Comparison of ENCODE assay signal across 20 cellular contexts in the genomic region with DNA sequence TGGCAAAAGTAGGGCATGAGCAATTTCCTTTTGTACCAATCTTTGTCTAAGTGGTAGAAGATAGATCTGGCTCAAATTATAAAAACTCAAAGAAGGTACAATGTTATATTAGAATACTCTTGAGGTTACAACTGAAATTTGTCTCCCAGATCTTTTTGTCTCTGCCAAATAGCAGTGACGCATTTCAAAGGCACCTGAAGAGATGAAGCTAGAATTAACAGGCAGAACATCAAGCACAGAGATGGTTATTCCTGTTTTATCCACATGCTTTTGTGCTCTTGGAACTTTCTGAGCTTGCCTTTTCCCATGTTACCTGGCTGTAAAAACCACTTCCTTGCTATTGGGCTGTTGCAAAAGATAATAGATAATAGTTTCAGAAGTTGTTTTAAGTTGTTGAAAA.
DNase-seq lines count a peak whose midpoint lies in the region; ATAC-seq, FAIRE-seq and TF ChIP-seq lines count a peak whose summit lies in the region.
"Had no signal": no experiment of that assay in that cellular context is flagged by ENCODE, and none has a peak within 500 bp of the region (broad histone marks: within the 10 kb centered on the region; RNA-seq: fewer than 3 reads in every experiment).

No MANE protein-coding gene starts in this region.

- no peaks in the 10 kb centered on the region for H3K36me3 Mint-ChIP-seq in astrocyte (ENCODE audit: low read depth, unreplicated experiment)
- H3K36me3 Mint-ChIP-seq in effector memory CD8-positive, alpha-beta T cell (ENCODE audit: insufficient read depth), result peaks cover 4% of the 10 kb centered on the region
- H3K36me3 Mint-ChIP-seq: CD8-positive, alpha-beta memory T cell had no signal

- H3K14ac ChIP-seq in trophoblast cell (ENCODE audit: low read length), result no peak overlapping the region

- H2AFZ ChIP-seq in HCT116 (ENCODE audit: low read depth, low read length, poor library complexity, severe bottlenecking) (no peak overlapping the region), astrocyte (ENCODE audit: low read depth, low read length) (no peak overlapping the region), trophoblast cell (ENCODE audit: insufficient read depth, low read length, poor library complexity) (no peak overlapping the region)

- H4K8ac ChIP-seq in trophoblast cell (ENCODE audit: low read depth, low read length), result no peak overlapping the region

- H3K4me2 ChIP-seq in HCT116 (ENCODE audit: low read length), result peak overlapping the region; percentile 80
- H3K4me2 ChIP-seq in astrocyte (ENCODE audit: low read length), result peak overlapping the region; percentile 20
- no peak overlapping the region for H3K4me2 ChIP-seq in trophoblast cell (ENCODE audit: low read length)

- no peaks in the 10 kb centered on the region for H3K9me3 ChIP-seq in HCT116 (ENCODE audit: control insufficient read depth in 1 of 2, insufficient read depth in 1 of 2, low read depth in 1 of 2, low read length in 2 of 2)
- H3K9me3 ChIP-seq in astrocyte (ENCODE audit: insufficient read depth, low read depth, low read length), result no peaks in the 10 kb centered on the region
- H3K9me3 ChIP-seq in gastroesophageal sphincter, result no peaks in the 10 kb centered on the region
- no peaks in the 10 kb centered on the region for H3K9me3 ChIP-seq in trophoblast cell (ENCODE audit: insufficient read depth, low read depth, low read length)

- TSS peak; percentile 34 for BruUV-seq in HCT116 (replicated peaks; lab: Mats Ljungman, UMichigan)

- H4K20me1 ChIP-seq in HCT116 (ENCODE audit: insufficient read depth) (no peaks in the 10 kb centered on the region), astrocyte (ENCODE audit: insufficient read depth, low read length) (no peaks in the 10 kb centered on the region)

- no peak overlapping the region for H3K4me3 Mint-ChIP-seq in astrocyte (ENCODE audit: unreplicated experiment)
- H3K4me3 Mint-ChIP-seq in effector memory CD8-positive, alpha-beta T cell, result no peak overlapping the region
- H3K4me3 Mint-ChIP-seq: CD8-positive, alpha-beta memory T cell had no signal

- H2AK5ac ChIP-seq in trophoblast cell (ENCODE audit: low read length), result no peak overlapping the region

- no peaks in the 10 kb centered on the region for H3K79me2 ChIP-seq in HCT116 (ENCODE audit: insufficient read depth, low read length)
- no peaks in the 10 kb centered on the region for H3K79me2 ChIP-seq in astrocyte (ENCODE audit: insufficient read depth, low read length)
- H3K79me2 ChIP-seq in trophoblast cell (ENCODE audit: control insufficient read depth, insufficient read depth, low read length, poor library complexity), result peaks cover 2% of the 10 kb centered on the region

- H3K18ac ChIP-seq in trophoblast cell (ENCODE audit: low read length), result no peak overlapping the region

- H2BK12ac ChIP-seq in trophoblast cell (ENCODE audit: low read length), result no peak overlapping the region

- no peak for FAIRE-seq in astrocyte (lab: Jason Lieb, UNC)

- H3K36me3 ChIP-seq in HCT116 (ENCODE audit: control insufficient read depth in 1 of 2, insufficient read depth in 2 of 2, low read length in 2 of 2), result 0 out of 4 replicates have a peak, but pooled peaks cover 0 to 4% of the 10 kb centered on the region in 2 experiments
- H3K36me3 ChIP-seq in astrocyte (ENCODE audit: insufficient read depth, low read length), result no peaks in the 10 kb centered on the region
- no peaks in the 10 kb centered on the region for H3K36me3 ChIP-seq in gastroesophageal sphincter
- H3K36me3 ChIP-seq in trophoblast cell (ENCODE audit: control insufficient read depth in 1 of 2, insufficient read depth in 2 of 2, low read length in 2 of 2), result peaks cover 2 to 3% of the 10 kb centered on the region in 2 experiments

- TF ChIP-seq CTCF in HCT116 (IDR thresholded peaks at IDR 0.05 in 2 of 3, conservative IDR thresholded peaks at IDR 0.05 in 1 of 3; ENCODE audit: borderline replicate concordance in 1 of 3, insufficient read depth in 1 of 3, low read depth in 2 of 3, low read length in 2 of 3) (0 out of 6 replicates have a peak, but pooled peaks of 1 of the 3 experiments have one; percentile 1), astrocyte (IDR thresholded peaks at IDR 0.05; ENCODE audit: insufficient read depth, low read depth, low read length) (no peak), gastroesophageal sphincter (IDR thresholded peaks at IDR 0.05) (no peak)

- CTCF ChIA-PET in HCT116 (lab: Charles Lee), result interaction anchor here (0.5 kb wide), 1 partner anchor 75 kb away, joined by 3 read pairs; no protein-coding TSS in a partner anchor

- no peak overlapping the region for H3K4ac ChIP-seq in trophoblast cell (ENCODE audit: low read depth, low read length)

- no peak overlapping the region for H4K12ac ChIP-seq in trophoblast cell (ENCODE audit: low read depth, low read length)

- H3K4me1 Mint-ChIP-seq in astrocyte (ENCODE audit: low read depth, unreplicated experiment), result peaks cover 14% of the 10 kb centered on the region
- no peaks in the 10 kb centered on the region for H3K4me1 Mint-ChIP-seq in effector memory CD8-positive, alpha-beta T cell (ENCODE audit: low read depth in 2 of 2)
- H3K4me1 Mint-ChIP-seq: CD8-positive, alpha-beta memory T cell had no signal

- no peak overlapping the region for H3K23ac ChIP-seq in trophoblast cell (ENCODE audit: low read length)

- RAD21 ChIA-PET in HCT116 (lab: Charles Lee; ENCODE audit: low non-redundant PET in 1 of 2, low total read pairs in 2 of 2, uncharacterized antibody in 2 of 2, unreplicated experiment in 2 of 2), result no interaction called here

- H3K27me3 Mint-ChIP-seq in astrocyte (ENCODE audit: low read depth, unreplicated experiment), result no peaks in the 10 kb centered on the region
- H3K27me3 Mint-ChIP-seq in effector memory CD8-positive, alpha-beta T cell, result peaks cover 11 to 19% of the 10 kb centered on the region in 2 donors

- POLR2A ChIA-PET in HCT116 (lab: Charles Lee), result interaction anchor here (0.7 kb wide), 1 partner anchor 33 kb away, joined by 5 read pairs; no protein-coding TSS in a partner anchor

- no peaks in the 10 kb centered on the region for H3K9me2 ChIP-seq in HCT116 (ENCODE audit: insufficient read depth)

- no peak for TF ChIP-seq RAD21 in HCT116 (IDR thresholded peaks at IDR 0.05; ENCODE audit: low read depth)

- H3K27ac Mint-ChIP-seq in astrocyte (ENCODE audit: unreplicated experiment), result no peak overlapping the region
- no peak overlapping the region for H3K27ac Mint-ChIP-seq in effector memory CD8-positive, alpha-beta T cell
- H3K27ac Mint-ChIP-seq: CD8-positive, alpha-beta memory T cell had no signal

- no peak for TF ChIP-seq EP300 in gastroesophageal sphincter (IDR thresholded peaks at IDR 0.05)

- H3K27me3 ChIP-seq in HCT116 (ENCODE audit: insufficient read depth, low read length), result no peaks in the 10 kb centered on the region
- H3K27me3 ChIP-seq in astrocyte (ENCODE audit: insufficient read depth, low read length), result no peaks in the 10 kb centered on the region
- H3K27me3 ChIP-seq in gastroesophageal sphincter, result no peaks in the 10 kb centered on the region
- H3K27me3 ChIP-seq in trophoblast cell (ENCODE audit: insufficient read depth, low read length), result no peaks in the 10 kb centered on the region

- DNase-seq in HCT116 (ENCODE audit: low read depth, low spot score) (no peak), astrocyte (ENCODE audit: low read depth) (peak; percentile 76), trophoblast cell (peak; percentile 24 to 66), left colon (no peak)
- DNase-seq in effector memory CD8-positive, alpha-beta T cell, result no peak
- DNase-seq: ACHN; C1 segment of cervical spinal cord; CD8-positive, alpha-beta memory T cell; DND-41; HCEC 1CT; NCI-H1105 treated with DMSO at 0.1 percent for 48 hours; NCI-H1694; NCI-H2081 treated with DMSO at 0.1 percent for 48 hours; NCI-H748 treated with DMSO at 0.1 percent for 48 hours; OCI-M1; SHP77 had no signal

- WGBS in gastroesophageal sphincter (ENCODE audit: low coverage in 1 of 2), 2 donors, result 57 to 87% methylated on average over 1 of the region's 1 CpG
- no CpG with 5 or more reads among the region's 1 CpG for WGBS in trophoblast cell (ENCODE audit: extremely low coverage, insufficient coverage, insufficient read length)

- H3K4me3 ChIP-seq in HCT116 (replicated peaks in 1 of 2; ENCODE audit: low read depth in 1 of 2, low read length in 2 of 2) (0 out of 4 replicates have a peak overlapping the region, but pooled peaks of 1 of the 2 experiments have one; percentile 48), astrocyte (ENCODE audit: insufficient read depth, low read depth, low read length) (no peak overlapping the region), gastroesophageal sphincter (no peak overlapping the region), trophoblast cell (ENCODE audit: low read depth, low read length) (no peak overlapping the region)
- H3K4me3 ChIP-seq: SK-N-MC had no signal

- no peak for TF ChIP-seq POLR2A in HCT116 (IDR thresholded peaks at IDR 0.05; ENCODE audit: borderline replicate concordance, extremely low read depth, insufficient read depth, insufficient read length)
- no peak for TF ChIP-seq POLR2A in gastroesophageal sphincter (IDR thresholded peaks at IDR 0.05)

- H2BK120ac ChIP-seq in trophoblast cell (ENCODE audit: insufficient read depth, low read length, poor library complexity), result no peak overlapping the region

- H3K4me1 ChIP-seq in HCT116 (ENCODE audit: control insufficient read depth in 1 of 2, insufficient read depth in 2 of 2, low read length in 2 of 2), result peaks cover 38 to 53% of the 10 kb centered on the region in 2 experiments
- H3K4me1 ChIP-seq in astrocyte (ENCODE audit: insufficient read depth, low read length), result peaks cover 8% of the 10 kb centered on the region
- peaks cover 0 to 6% (median 0%) of the 10 kb centered on the region in 3 donors for H3K4me1 ChIP-seq in gastroesophageal sphincter
- H3K4me1 ChIP-seq in trophoblast cell (ENCODE audit: control insufficient read depth in 1 of 2, insufficient read depth in 2 of 2, low read length in 2 of 2), result peaks cover 11 to 17% of the 10 kb centered on the region in 2 experiments

- H4K91ac ChIP-seq in trophoblast cell (ENCODE audit: low read depth, low read length), result no peak overlapping the region

- H3K27ac ChIP-seq in HCT116 (ENCODE audit: low read depth, low read length) (peak overlapping the region; percentile 42; the same call in 1 of the 2 replicates), astrocyte (ENCODE audit: low read depth, low read length) (peak overlapping the region; percentile 44), gastroesophageal sphincter (peak overlapping the region in 3 of 4 donors; percentile 40 to 51 (median 46)), trophoblast cell (ENCODE audit: low read depth, low read length) (peak overlapping the region; percentile 94)
- H3K27ac ChIP-seq: SK-N-MC had no signal

- H3K9ac ChIP-seq in HCT116 (ENCODE audit: low read length), result peak overlapping the region; percentile 49
- H3K9ac ChIP-seq in astrocyte (ENCODE audit: low read length), result no peak overlapping the region
- no peak overlapping the region for H3K9ac ChIP-seq in trophoblast cell (ENCODE audit: low read length)

- ATAC-seq in HCT116 (no peak), gastroesophageal sphincter (no peak), GM21737 (IDR thresholded peaks at IDR 0.05; ENCODE audit: unreplicated experiment) (no peak), left colon (no peak), GM21825 (IDR thresholded peaks at IDR 0.05; ENCODE audit: unreplicated experiment) (no peak)
- no peak for ATAC-seq in effector memory CD8-positive, alpha-beta T cell (replicated peaks)

- H2BK5ac ChIP-seq in trophoblast cell (ENCODE audit: low read depth, low read length, poor library complexity), result peak overlapping the region; percentile 54

- peaks cover 16% of the 10 kb centered on the region for H3K79me1 ChIP-seq in trophoblast cell (ENCODE audit: low read length)

- H3K9me3 Mint-ChIP-seq in astrocyte (ENCODE audit: unreplicated experiment), result no peaks in the 10 kb centered on the region
- no peaks in the 10 kb centered on the region for H3K9me3 Mint-ChIP-seq in effector memory CD8-positive, alpha-beta T cell

- intact Hi-C loops in HCT116 (cut with micrococcal nuclease), result no loop called here
- intact Hi-C loops in left colon (cut with DNase I, micrococcal nuclease), result no loop called here

Comparison
In these comparisons a context has a peak if more than half of its experiments do, and no peak if none do; other contexts are left out.
1. DNase-seq: peak in astrocyte (single experiment) and trophoblast cell (2 of 2); none in HCT116 (single experiment), effector memory CD8-positive, alpha-beta T cell (0 of 3) and left colon (0 of 2).
2. H3K27ac ChIP-seq: peak in every context shown above with its lines; median percentile 94 in trophoblast cell; 46 in gastroesophageal sphincter; 44 in astrocyte; 42 in HCT116.